In the genomic region with DNA sequence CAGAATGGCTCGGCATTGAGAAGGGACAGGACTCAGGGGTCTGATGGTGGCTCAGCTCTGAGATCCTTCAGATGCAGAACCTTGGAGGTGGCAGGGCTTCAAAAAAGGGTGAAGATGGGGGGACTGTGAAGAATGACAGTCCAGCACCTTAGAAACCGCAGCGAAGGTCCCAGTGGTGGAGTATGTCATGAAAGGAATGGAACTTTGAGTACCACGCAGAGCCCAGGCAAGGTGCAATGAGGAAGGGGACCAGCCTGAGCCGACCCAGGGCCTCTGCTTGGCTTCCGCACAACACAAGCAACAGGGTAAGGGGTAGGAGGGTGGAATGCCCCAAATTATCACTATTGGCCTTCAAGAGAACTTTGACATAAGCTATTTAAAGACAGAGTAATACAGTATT, we compare ENCODE assay signal across 26 cellular contexts.
"Had no signal": no experiment of that assay in that cellular context is flagged by ENCODE, and none has a peak within 500 bp of the region (broad histone marks: within the 10 kb centered on the region; RNA-seq: fewer than 3 reads in every experiment).

No MANE protein-coding gene starts in this region.

- H3K9me3 Mint-ChIP-seq: natural killer cell; stimulated activated memory B cell treated with anti-CD40 and anti-IgM and Interleukin-4, amounts not matched to agents 10 μg/mL and 1 μg/mL and 100 μg/mL, for 72 hours; type B pancreatic cell had no signal

- H3K36me3 Mint-ChIP-seq: mesothelial cell of epicardium; naive B cell; natural killer cell; stimulated activated memory B cell treated with anti-CD40 and anti-IgM and Interleukin-4, amounts not matched to agents 10 μg/mL and 1 μg/mL and 100 μg/mL, for 72 hours; type B pancreatic cell had no signal

- FAIRE-seq: keratinocyte had no signal

- H3K4me3 Mint-ChIP-seq: mesothelial cell of epicardium; naive B cell; natural killer cell; stimulated activated memory B cell treated with anti-CD40 and anti-IgM and Interleukin-4, amounts not matched to agents 10 μg/mL and 1 μg/mL and 100 μg/mL, for 72 hours; stimulated activated naive CD8-positive, alpha-beta T cell treated with anti-CD3 and anti-CD28 coated beads, Interleukin-15, amount 100 ng/mL, for 72 hours; type B pancreatic cell had no signal

- H3K27me3 ChIP-seq: heart right ventricle, ovary, right atrium auricular region, right lobe of liver, suprapubic skin, tibial artery, vagina had no signal

- ATAC-seq: left colon; natural killer cell; stimulated activated memory B cell treated with anti-CD40 and anti-IgM and Interleukin-4, amounts not matched to agents 10 μg/mL and 1 μg/mL and 100 μg/mL, for 72 hours; stimulated activated naive CD8-positive, alpha-beta T cell treated with anti-CD3 and anti-CD28 coated beads, Interleukin-15, amount 100 ng/mL, for 72 hours had no signal

- H3K27ac Mint-ChIP-seq: mesothelial cell of epicardium; natural killer cell; progenitor cell of endocrine pancreas; stimulated activated memory B cell treated with anti-CD40 and anti-IgM and Interleukin-4, amounts not matched to agents 10 μg/mL and 1 μg/mL and 100 μg/mL, for 72 hours; stimulated activated naive CD8-positive, alpha-beta T cell treated with anti-CD3 and anti-CD28 coated beads, Interleukin-15, amount 100 ng/mL, for 72 hours; type B pancreatic cell had no signal

- H3K36me3 ChIP-seq: heart right ventricle, left ventricle myocardium inferior, ovary, right atrium auricular region, suprapubic skin, thoracic aorta, tibial artery, vagina had no signal

- H3K27ac ChIP-seq: heart right ventricle, left ventricle myocardium inferior, ovary, right atrium auricular region, right lobe of liver, suprapubic skin, thoracic aorta, vagina had no signal

- H3K4me3 ChIP-seq: heart right ventricle, left ventricle myocardium inferior, lung, ovary, right atrium auricular region, right lobe of liver, smooth muscle cell, suprapubic skin, thoracic aorta, tibial artery, vagina had no signal

- H3K4me1 Mint-ChIP-seq: mesothelial cell of epicardium; naive B cell; natural killer cell; stimulated activated naive CD8-positive, alpha-beta T cell treated with anti-CD3 and anti-CD28 coated beads, Interleukin-15, amount 100 ng/mL, for 72 hours had no signal

- DNase-seq: heart right ventricle; left colon; left ventricle myocardium inferior; mesendoderm; naive B cell; natural killer cell; ovary; right lobe of liver; stimulated activated CD4-positive, alpha-beta T cell treated with anti-CD3 and anti-CD28 coated beads, Interleukin-1b, Interleukin-23, amount 100 ng/mL, for 48 hours; stimulated activated CD4-positive, alpha-beta T cell treated with anti-CD3 and anti-CD28 coated beads, Interleukin-2, amount 100 ng/mL, for 48 hours; stimulated activated CD4-positive, alpha-beta T cell treated with anti-CD3 and anti-CD28 coated beads, Interleukin-4, amount 100 ng/mL, for 4 hours; stimulated activated CD8-positive, alpha-beta memory T cell treated with anti-CD3 and anti-CD28 coated beads, Interleukin-4, amount 100 ng/mL, for 48 hours; stimulated activated naive CD4-positive, alpha-beta T cell treated with Interleukin-2 at 50 U/mL for 16 hours; stimulated activated naive CD8-positive, alpha-beta T cell treated with anti-CD3 and anti-CD28 coated beads, Interleukin-15, amount 100 ng/mL, for 72 hours; tibial artery had no signal

- H3K4me1 ChIP-seq: heart right ventricle, left ventricle myocardium inferior, right atrium auricular region, suprapubic skin, vagina had no signal

- H3K9me3 ChIP-seq: heart right ventricle, left ventricle myocardium inferior, ovary, right atrium auricular region, right lobe of liver, suprapubic skin, thoracic aorta, tibial artery, vagina had no signal

- H3K4me2 ChIP-seq: smooth muscle cell had no signal

- H3K27me3 Mint-ChIP-seq: stimulated activated memory B cell treated with anti-CD40 and anti-IgM and Interleukin-4, amounts not matched to agents 10 μg/mL and 1 μg/mL and 100 μg/mL, for 72 hours; stimulated activated naive CD8-positive, alpha-beta T cell treated with anti-CD3 and anti-CD28 coated beads, Interleukin-15, amount 100 ng/mL, for 72 hours had no signal
